In the genomic region with DNA sequence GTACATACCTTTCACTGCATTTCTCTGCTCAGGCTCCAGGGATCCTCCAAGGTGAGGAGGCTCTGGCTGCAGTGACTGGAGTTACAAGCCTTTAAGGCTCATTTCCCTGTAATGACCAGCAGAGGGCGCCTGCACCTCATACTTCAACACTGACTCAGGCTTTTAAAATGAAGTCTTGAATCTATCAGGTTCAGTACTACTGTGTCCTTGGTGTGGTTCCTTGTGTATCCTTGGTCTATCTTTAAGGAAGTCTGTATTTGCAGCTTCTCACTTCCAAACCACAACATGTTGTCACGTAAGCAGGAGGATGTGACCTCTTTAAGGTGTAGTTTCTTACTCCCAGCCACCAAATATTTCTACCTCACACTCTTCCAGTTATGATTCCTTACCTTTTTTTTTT, we compare ENCODE assay signal across 8 cellular contexts. TPM values are rescaled to one million over a fixed set of nuclear protein-coding genes. Genes with fewer than 3 reads are reported as not detected.
DNase-seq lines count a peak whose midpoint lies in the region; ATAC-seq and TF ChIP-seq lines count a peak whose summit lies in the region.

No MANE protein-coding gene starts in this region.

- peaks cover 7 to 23% of the 10 kb centered on the region in 2 donors for H3K36me3 Mint-ChIP-seq in activated naive CD4-positive, alpha-beta T cell treated with anti-CD3 and anti-CD28 coated beads, Interleukin-2, amount 50 U/mL, for 72 hours

- no peak overlapping the region for H3K27ac ChIP-seq in cardiac muscle cell

- H3K36me3 ChIP-seq in cardiac muscle cell, result no peaks in the 10 kb centered on the region

- DNase-seq in NCI-H1092 treated with DMSO at 0.1 percent for 48 hours (lab: John Stamatoyannopoulos, UW), result peak; percentile 79
- peak; percentile 59 for DNase-seq in SKM-1 (lab: John Stamatoyannopoulos, UW; ENCODE audit: unreplicated experiment)
- DNase-seq in activated naive CD4-positive, alpha-beta T cell treated with anti-CD3 and anti-CD28 coated beads, Interleukin-2, amount 50 U/mL, for 72 hours (ENCODE audit: low spot score in 2 of 2), result peak; percentile 55 to 59
- peak; percentile 82 to 92 for DNase-seq in cardiac muscle cell (ENCODE audit: low read depth in 1 of 2, low spot score in 1 of 2)
- peak; percentile 60 for DNase-seq in pulmonary artery endothelial cell (ENCODE audit: low read depth, low spot score)
- DNase-seq in mesenteric fat pad (ENCODE audit: low spot score), result no peak

- ATAC-seq in HG02623 (IDR thresholded peaks at IDR 0.05; ENCODE audit: unreplicated experiment), result peak; percentile 98
- ATAC-seq in activated naive CD4-positive, alpha-beta T cell treated with anti-CD3 and anti-CD28 coated beads, Interleukin-2, amount 50 U/mL, for 72 hours, result peak; percentile 89 to 91

- H3K9me3 ChIP-seq in cardiac muscle cell (ENCODE audit: low read depth), result no peaks in the 10 kb centered on the region

- peak; percentile 79 for TF ChIP-seq CTCF in GM12875 (IDR thresholded peaks at IDR 0.05; ENCODE audit: borderline replicate concordance, insufficient read depth, low read depth, low read length)
- peak; percentile 82 for TF ChIP-seq CTCF in cardiac muscle cell (IDR thresholded peaks at IDR 0.05; ENCODE audit: low read depth, low read length)

- peak overlapping the region in 1 of 2 donors; percentile 47 for H3K27ac Mint-ChIP-seq in activated naive CD4-positive, alpha-beta T cell treated with anti-CD3 and anti-CD28 coated beads, Interleukin-2, amount 50 U/mL, for 72 hours

- H3K4me3 ChIP-seq in GM12875 (ENCODE audit: low read depth, low read length), result no peak overlapping the region
- H3K4me3 ChIP-seq in cardiac muscle cell, result no peak overlapping the region

- no peaks in the 10 kb centered on the region for H3K9me3 Mint-ChIP-seq in activated naive CD4-positive, alpha-beta T cell treated with anti-CD3 and anti-CD28 coated beads, Interleukin-2, amount 50 U/mL, for 72 hours

- H3K4me1 ChIP-seq in cardiac muscle cell (ENCODE audit: low read depth), result no peaks in the 10 kb centered on the region

- no peaks in the 10 kb centered on the region for H3K27me3 ChIP-seq in cardiac muscle cell

RNA-seq across cellular contexts. Expression of gene PLCXD2, which starts 43.1 kb away (rescaled TPM):
- total RNA-seq in activated naive CD4-positive, alpha-beta T cell treated with anti-CD3 and anti-CD28 coated beads, Interleukin-2, amount 50 U/mL, for 72 hours, result 10 to 100 TPM; 11.0 to 24.9 TPM
- total RNA-seq in cardiac muscle cell, result 1.4 and 2.5 TPM in 2 replicates
- 1.1 and 1.5 TPM in 2 replicates for polyA plus RNA-seq in cardiac muscle cell
- total RNA-seq in pulmonary artery endothelial cell, result 1.5 and 3.3 TPM in 2 replicates
- 0.64 TPM for total RNA-seq in mesenteric fat pad
